Comparison of ENCODE assay signal across 26 cellular contexts in the genomic region with DNA sequence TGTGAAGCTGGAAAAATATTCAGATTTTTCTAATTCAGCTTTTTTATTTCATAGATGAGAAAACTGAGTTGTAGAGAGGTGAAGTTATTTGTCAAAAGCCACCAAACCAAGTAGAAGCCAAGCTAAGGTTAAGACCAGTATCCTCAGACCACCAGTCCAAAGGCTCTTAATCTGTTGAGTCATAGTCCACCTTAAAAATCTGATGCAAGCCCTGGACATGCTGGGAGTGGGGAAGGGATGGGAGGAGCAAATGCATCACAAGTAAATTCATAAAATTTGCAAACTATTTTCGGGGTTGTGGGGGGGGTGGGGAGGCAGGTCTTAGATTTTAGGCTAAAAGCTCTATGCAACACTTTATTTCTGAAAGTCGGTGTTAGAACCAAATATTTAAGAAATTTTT.
A peak's percentile ranks its signal among the peaks of the same experiment; 100 is the strongest.
DNase-seq lines count a peak whose midpoint lies in the region; ATAC-seq and TF ChIP-seq lines count a peak whose summit lies in the region.
"Had no signal": no experiment of that assay in that cellular context is flagged by ENCODE, and none has a peak within 500 bp of the region (broad histone marks: within the 10 kb centered on the region; RNA-seq: fewer than 3 reads in every experiment).

No MANE protein-coding gene starts in this region.

- H3K4me3 Mint-ChIP-seq in activated T-cell treated with anti-CD3 and anti-CD28 coated beads, Interleukin-2, amount 50 U/mL, for 4 hours, result no peak overlapping the region
- H3K4me3 Mint-ChIP-seq: activated CD8-positive, alpha-beta T cell treated with anti-CD3 and anti-CD28 coated beads, Interleukin-2, amount 10 ng/mL, durations not matched to agents 7 days and 5 days; activated naive CD8-positive, alpha-beta T cell treated with anti-CD3 and anti-CD28 coated beads for 36 hours; CD4-positive, alpha-beta memory T cell; immature natural killer cell; memory B cell; stimulated activated memory B cell treated with anti-CD40 and anti-IgM and Interleukin-4, amounts not matched to agents 10 μg/mL and 1 μg/mL and 100 μg/mL, for 72 hours had no signal

- no peaks in the 10 kb centered on the region for H3K27me3 Mint-ChIP-seq in activated T-cell treated with anti-CD3 and anti-CD28 coated beads, Interleukin-2, amount 50 U/mL, for 4 hours (ENCODE audit: low read depth)
- H3K27me3 Mint-ChIP-seq: activated naive CD8-positive, alpha-beta T cell treated with anti-CD3 and anti-CD28 coated beads for 36 hours; CD4-positive, alpha-beta memory T cell; memory B cell; stimulated activated memory B cell treated with anti-CD40 and anti-IgM and Interleukin-4, amounts not matched to agents 10 μg/mL and 1 μg/mL and 100 μg/mL, for 72 hours had no signal

- H3K9me3 Mint-ChIP-seq in activated T-cell treated with anti-CD3 and anti-CD28 coated beads, Interleukin-2, amount 50 U/mL, for 4 hours, result no peaks in the 10 kb centered on the region
- H3K9me3 Mint-ChIP-seq: activated naive CD8-positive, alpha-beta T cell treated with anti-CD3 and anti-CD28 coated beads for 36 hours; memory B cell; stimulated activated memory B cell treated with anti-CD40 and anti-IgM and Interleukin-4, amounts not matched to agents 10 μg/mL and 1 μg/mL and 100 μg/mL, for 72 hours had no signal

- H3K27ac ChIP-seq in spleen, result no peak overlapping the region
- H3K27ac ChIP-seq: 22Rv1, HL-60, neutrophil had no signal

- no peaks in the 10 kb centered on the region for H3K9me3 ChIP-seq in spleen
- H3K9me3 ChIP-seq: neutrophil had no signal

- no peaks in the 10 kb centered on the region for H3K36me3 ChIP-seq in spleen
- H3K36me3 ChIP-seq: neutrophil had no signal

- H3K4me3 ChIP-seq in fibroblast of pulmonary artery (replicated peaks; ENCODE audit: low read depth, low read length), result no peak overlapping the region
- H3K4me3 ChIP-seq in spleen, result no peak overlapping the region

- 63 to 87% (median 82%) methylated on average over 2 of the region's 2 CpGs for WGBS in spleen, 5 donors

- intact Hi-C loops in spleen (cut with DNase I; ENCODE audit: low total_unique reads), result no loop called here

- H3K4me1 Mint-ChIP-seq in activated T-cell treated with anti-CD3 and anti-CD28 coated beads, Interleukin-2, amount 50 U/mL, for 4 hours (ENCODE audit: low read depth), result no peaks in the 10 kb centered on the region
- H3K4me1 Mint-ChIP-seq: activated naive CD8-positive, alpha-beta T cell treated with anti-CD3 and anti-CD28 coated beads for 36 hours; CD4-positive, alpha-beta memory T cell; immature natural killer cell; memory B cell; stimulated activated memory B cell treated with anti-CD40 and anti-IgM and Interleukin-4, amounts not matched to agents 10 μg/mL and 1 μg/mL and 100 μg/mL, for 72 hours had no signal

- no peak for TF ChIP-seq POLR2A in spleen (IDR thresholded peaks at IDR 0.05)

- ATAC-seq in activated T-cell treated with anti-CD3 and anti-CD28 coated beads, Interleukin-2, amount 50 U/mL, for 4 hours, result no peak
- ATAC-seq in GM19023 (IDR thresholded peaks at IDR 0.05; ENCODE audit: unreplicated experiment), result no peak
- ATAC-seq: activated CD8-positive, alpha-beta T cell treated with anti-CD3 and anti-CD28 coated beads, Interleukin-2, amount 10 ng/mL, durations not matched to agents 7 days and 5 days; HepG2; SK-N-SH treated with all-trans-retinoic acid at 6 μM for 48 hours; stimulated activated memory B cell treated with anti-CD40 and anti-IgM and Interleukin-4, amounts not matched to agents 10 μg/mL and 1 μg/mL and 100 μg/mL, for 72 hours had no signal

- no peaks in the 10 kb centered on the region for H3K4me1 ChIP-seq in spleen

- peak; percentile 31 for DNase-seq in DMS 273 (lab: John Stamatoyannopoulos, UW; ENCODE audit: unreplicated experiment)
- DNase-seq in DMS 273 treated with DMSO at 0.1 percent for 48 hours (lab: John Stamatoyannopoulos, UW), result no peak
- DNase-seq in amniotic epithelial cell (ENCODE audit: low read depth), result peak; percentile 21
- peak; percentile 45 for DNase-seq in fibroblast of pulmonary artery (ENCODE audit: low read depth)
- no peak for DNase-seq in Kasumi-1 (lab: John Stamatoyannopoulos, UW)
- no peak for DNase-seq in activated T-cell treated with anti-CD3 and anti-CD28 coated beads, Interleukin-2, amount 50 U/mL, for 4 hours
- DNase-seq in spleen, result no peak
- DNase-seq: activated CD8-positive, alpha-beta T cell treated with anti-CD3 and anti-CD28 coated beads, Interleukin-2, amount 10 ng/mL, durations not matched to agents 7 days and 5 days; activated naive CD8-positive, alpha-beta T cell treated with anti-CD3 and anti-CD28 coated beads for 36 hours; CD4-positive, alpha-beta memory T cell; cerebellar nuclear complex; hypothalamus; immature natural killer cell; NCI-H1092; NCI-H1930; NCI-H2227 treated with DMSO at 0.1 percent for 48 hours; NCI-H748 treated with DMSO at 0.1 percent for 48 hours; stimulated activated CD4-positive, alpha-beta T cell treated with anti-CD3 and anti-CD28 coated beads, Interleukin-4, amount 100 ng/mL, for 4 hours had no signal

- no peaks in the 10 kb centered on the region for H3K36me3 Mint-ChIP-seq in activated T-cell treated with anti-CD3 and anti-CD28 coated beads, Interleukin-2, amount 50 U/mL, for 4 hours (ENCODE audit: insufficient read depth)
- H3K36me3 Mint-ChIP-seq: activated naive CD8-positive, alpha-beta T cell treated with anti-CD3 and anti-CD28 coated beads for 36 hours; CD4-positive, alpha-beta memory T cell; immature natural killer cell; memory B cell; stimulated activated memory B cell treated with anti-CD40 and anti-IgM and Interleukin-4, amounts not matched to agents 10 μg/mL and 1 μg/mL and 100 μg/mL, for 72 hours had no signal

- TF ChIP-seq CTCF in fibroblast of pulmonary artery (IDR thresholded peaks at IDR 0.05; ENCODE audit: low read length, missing control alignments), result no peak
- TF ChIP-seq CTCF in spleen (IDR thresholded peaks at IDR 0.05 in 8 of 11, conservative IDR thresholded peaks at IDR 0.05 in 3 of 11), result no peak

- H3K27me3 ChIP-seq in spleen (replicated peaks in 1 of 7), result no peaks in the 10 kb centered on the region

Comparison
In these comparisons a context has a peak if more than half of its experiments do, and no peak if none do; other contexts are left out.
1. DNase-seq: peak in DMS 273 (single experiment), amniotic epithelial cell (single experiment) and fibroblast of pulmonary artery (single experiment); none in DMS 273 treated with DMSO at 0.1 percent for 48 hours (single experiment), Kasumi-1 (0 of 2), activated T-cell treated with anti-CD3 and anti-CD28 coated beads, Interleukin-2, amount 50 U/mL, for 4 hours (single experiment) and spleen (single experiment).